Comparison of ENCODE assay signal across 1 cellular context in genomic region chr14:24761141-24761540, GRCh38.
TF ChIP-seq lines count a peak whose summit lies in the region.

No MANE protein-coding gene starts in this region.

TF ChIP-seq in GM23338, 12 proteins besides CTCF, POLR2A, EP300 and RAD21 (continued from another document):
- TF ChIP-seq ZNF462 (CRISPR knock-in tag; IDR thresholded peaks at IDR 0.05) (no peak), ZNF114 (CRISPR knock-in tag; IDR thresholded peaks at IDR 0.05) (no peak)
